Comparison of ENCODE assay signal across 8 cellular contexts in genomic region chr7:108569381-108570145, GRCh38. TPM values are rescaled to one million over a fixed set of nuclear protein-coding genes. Genes with fewer than 3 reads are reported as not detected.
DNase-seq lines count a peak whose midpoint lies in the region; ATAC-seq and TF ChIP-seq lines count a peak whose summit lies in the region.

Gene DNAJB9, plus strand, starts transcription at chr7:108569874. Its CDS starts 1,853 bp downstream, at chr7:108571727.
Gene THAP5, minus strand, starts transcription at chr7:108569706. Its CDS starts 137 bp downstream, at chr7:108569569.

- H3K4me3 ChIP-seq in BE2C (ENCODE audit: low read depth, low read length) (peak within 1 kb of the TSS; percentile 82), colonic mucosa (peak within 1 kb of the TSS; percentile 89)

- DNase-seq in BE2C (peak; percentile 99), GM19240 (ENCODE audit: insufficient read length, low spot score) (peak; percentile 80), NCI-H526 (lab: John Stamatoyannopoulos, UW) (peak; percentile 99 to 100), colonic mucosa (peak; percentile 99), kidney tubule cell (ENCODE audit: low spot score) (peak; percentile 100)
- peak; percentile 99 for DNase-seq in activated CD4-positive, alpha-beta T cell treated with anti-CD3 and anti-CD28 coated beads for 48 hours
- peak; percentile 89 to 99 (median 97) for DNase-seq in stimulated activated CD4-positive, alpha-beta T cell treated with anti-CD3 and anti-CD28 coated beads, Interleukin-1b, Interleukin-23, amount 100 ng/mL, for 24 hours (ENCODE audit: low read depth in 4 of 4, low spot score in 1 of 4)

- H3K4me1 ChIP-seq in BE2C = no peaks in the 10 kb centered on the region
- peaks cover 12% of the 10 kb centered on the region for H3K4me1 ChIP-seq in colonic mucosa

- H3K27ac ChIP-seq in colonic mucosa = peak within 1 kb of the TSS; percentile 98

- TF ChIP-seq CTCF in BE2C (IDR thresholded peaks at IDR 0.05; ENCODE audit: low read depth, low read length) = no peak
- no peak for TF ChIP-seq CTCF in colonic mucosa (IDR thresholded peaks at IDR 0.05)

- H3K36me3 ChIP-seq in BE2C (peaks cover 7% of the 10 kb centered on the region), colonic mucosa (no peaks in the 10 kb centered on the region)

- H3K9me3 ChIP-seq in BE2C = no peaks in the 10 kb centered on the region
- H3K9me3 ChIP-seq in colonic mucosa = no peaks in the 10 kb centered on the region

- intact Hi-C loops in colonic mucosa (cut with DNase I) = loop anchor here (5.0 kb wide), 1 partner anchor 42 kb away; the partner anchor contains the start of gene PNPLA8

- peak within 1 kb of the TSS; percentile 82 to 94 for H3K9ac ChIP-seq in colonic mucosa (ENCODE audit: low read depth in 2 of 2, low read length in 2 of 2)

- H3K27me3 ChIP-seq in BE2C (no peaks in the 10 kb centered on the region), colonic mucosa (no peaks in the 10 kb centered on the region)

- ATAC-seq in HG03460 (IDR thresholded peaks at IDR 0.05; ENCODE audit: unreplicated experiment) = peak; percentile 90

RNA-seq across cellular contexts. Expression of gene DNAJB9, which starts in this region (rescaled TPM):
- 54.5 TPM for polyA plus RNA-seq in BE2C (2012; ENCODE audit: insufficient read depth, insufficient read length, low read depth)
- 10 to 100 TPM in 1 of 2 donors, 1 to 10 TPM in 1; 7.8 to 24.7 TPM for total RNA-seq in colonic mucosa

RNA-seq across cellular contexts. Expression of gene THAP5, which starts in this region (rescaled TPM):
- polyA plus RNA-seq in BE2C (2012; ENCODE audit: insufficient read depth, insufficient read length, low read depth) = 20.3 TPM
- 10 to 100 TPM; 15.7 to 18.0 TPM for total RNA-seq in colonic mucosa

Comparison
In these comparisons a context has a peak if more than half of its experiments do, and no peak if none do; other contexts are left out.
1. Peak in every context shown above with its lines: DNase-seq, ATAC-seq, H3K4me3 ChIP-seq and H3K27ac ChIP-seq.